ENCODE assay signal across 21 cellular contexts in genomic region chr12:74476234-74476633, GRCh38.
DNase-seq lines count a peak whose midpoint lies in the region; ATAC-seq, FAIRE-seq and TF ChIP-seq lines count a peak whose summit lies in the region.
"Had no signal": no experiment of that assay in that cellular context is flagged by ENCODE, and none has a peak within 500 bp of the region (broad histone marks: within the 10 kb centered on the region; RNA-seq: fewer than 3 reads in every experiment).

No MANE protein-coding gene starts in this region.

- intact Hi-C loops in HepG2 (cut with micrococcal nuclease; ENCODE audit: unreplicated experiment) (no loop called here), right lobe of liver (cut with DNase I) (no loop called here), Right ventricle myocardium inferior (cut with DNase I) (no loop called here)

- ATAC-seq in HepG2 (no peak), right lobe of liver (peak; percentile 55 to 86 (median 74)), Right ventricle myocardium inferior (no peak), HG03469 (IDR thresholded peaks at IDR 0.05; ENCODE audit: unreplicated experiment) (no peak)
- ATAC-seq: A549; CD8-positive, alpha-beta T cell had no signal

- no peak for TF ChIP-seq RAD21 in HepG2 (CRISPR knock-in tag; IDR thresholded peaks at IDR 0.05)

- H2AFZ ChIP-seq in HepG2 (ENCODE audit: low read length): no peak overlapping the region

- no peaks in the 10 kb centered on the region for H3K79me2 ChIP-seq in HepG2 (ENCODE audit: insufficient read depth, low read length)

- POLR2A ChIA-PET in HepG2 (lab: Yijun Ruan, JAX): no interaction called here

- no peak for TF ChIP-seq EP300 in HepG2 (IDR thresholded peaks at IDR 0.05; ENCODE audit: low read depth in 2 of 2, low read length in 2 of 2)
- TF ChIP-seq EP300 in HepG2 (CRISPR knock-in tag; IDR thresholded peaks at IDR 0.05; ENCODE audit: borderline replicate concordance): no peak

- in situ Hi-C loops in HepG2 (cut with HindIII; ENCODE audit: extremely low pct_ligation_motif_present, low pct_unique_long_range_greater_than_20kb): no loop called here

- H3K36me3 ChIP-seq in HepG2 (replicated peaks in 1 of 2; ENCODE audit: control insufficient read depth in 1 of 2, insufficient read depth in 2 of 2, low read length in 2 of 2) (no peaks in the 10 kb centered on the region), right lobe of liver (no peaks in the 10 kb centered on the region)
- H3K36me3 ChIP-seq: BLaER1 treated with 17β-estradiol and CSF1 and Interleukin-3, amounts not matched to agents 10 nM and 100 nM had no signal

- H3K27me3 ChIP-seq in HepG2 (ENCODE audit: control insufficient read depth in 1 of 2, insufficient read depth in 2 of 2, low read length in 2 of 2) (no peaks in the 10 kb centered on the region), right lobe of liver (no peaks in the 10 kb centered on the region)
- H3K27me3 ChIP-seq: BLaER1 treated with 17β-estradiol and CSF1 and Interleukin-3, amounts not matched to agents 10 nM and 100 nM had no signal

- H3K9me3 ChIP-seq in HepG2 (ENCODE audit: low read length): no peaks in the 10 kb centered on the region
- no peaks in the 10 kb centered on the region for H3K9me3 ChIP-seq in right lobe of liver
- H3K9me3 ChIP-seq: A549; BLaER1 treated with 17β-estradiol and CSF1 and Interleukin-3, amounts not matched to agents 10 nM and 100 nM; Caco-2 had no signal

- H3K4me3 ChIP-seq in HepG2 (replicated peaks in 1 of 3; ENCODE audit: insufficient read depth in 1 of 3, low read depth in 2 of 3, low read length in 3 of 3) (no peak overlapping the region), right lobe of liver (no peak overlapping the region)
- H3K4me3 ChIP-seq: A549; BLaER1 treated with 17β-estradiol and CSF1 and Interleukin-3, amounts not matched to agents 10 nM and 100 nM had no signal

- H3K4me2 ChIP-seq in HepG2 (ENCODE audit: low read depth, low read length): no peak overlapping the region
- H3K4me2 ChIP-seq: A549; BLaER1 treated with 17β-estradiol and CSF1 and Interleukin-3, amounts not matched to agents 10 nM and 100 nM had no signal

- no peak for FAIRE-seq in HepG2 (lab: Jason Lieb, UNC)
- FAIRE-seq: A549, D721Med, GM12891, GM19239 had no signal

- H3K27ac ChIP-seq in HepG2 (ENCODE audit: extremely low read length, insufficient read depth, low read length) (no peak overlapping the region), right lobe of liver (no peak overlapping the region)
- H3K27ac ChIP-seq: 22Rv1; A549; BLaER1 treated with 17β-estradiol and CSF1 and Interleukin-3, amounts not matched to agents 10 nM and 100 nM; C4-2B had no signal

- TF ChIP-seq POLR2A in HepG2 (IDR thresholded peaks at IDR 0.05; ENCODE audit: insufficient read depth in 1 of 2, low read depth in 2 of 2, low read length in 2 of 2) (no peak), right lobe of liver (IDR thresholded peaks at IDR 0.05) (no peak)

- H3K4me1 ChIP-seq in HepG2 (ENCODE audit: insufficient read depth, low read length): no peaks in the 10 kb centered on the region
- peaks cover 0 to 5% (median 0%) of the 10 kb centered on the region in 4 donors for H3K4me1 ChIP-seq in right lobe of liver
- H3K4me1 ChIP-seq: A549; BLaER1 treated with 17β-estradiol and CSF1 and Interleukin-3, amounts not matched to agents 10 nM and 100 nM; Caco-2 had no signal

- no TSS peak for BruUV-seq in HepG2 (replicated peaks; lab: Mats Ljungman, UMichigan)

- DNase-seq in DMS53 (lab: John Stamatoyannopoulos, UW) (peak; percentile 26), DMS53 treated with DMSO at 0.1 percent for 48 hours (lab: John Stamatoyannopoulos, UW; ENCODE audit: unreplicated experiment) (no peak), HepG2 (ENCODE audit: low spot score) (no peak), right lobe of liver (no peak), NCI-H526 (lab: John Stamatoyannopoulos, UW) (no peak), Right ventricle myocardium inferior (ENCODE audit: missing footprints) (no peak)
- DNase-seq: AML-193; Caco-2; Calu3; CD4-positive, alpha-beta T cell; CD8-positive, alpha-beta T cell; DMS79 treated with DMSO at 0.1 percent for 48 hours; GF-D8 had no signal

- H3K9ac ChIP-seq in HepG2 (ENCODE audit: insufficient read depth, low read depth, low read length): no peak overlapping the region
- H3K9ac ChIP-seq: BLaER1 treated with 17β-estradiol and CSF1 and Interleukin-3, amounts not matched to agents 10 nM and 100 nM had no signal

- 5% methylated on average over 1 of the region's 1 CpG for WGBS in HepG2 (ENCODE audit: low lambda C conversion rate)
- 17% methylated on average over 1 of the region's 1 CpG for WGBS in right lobe of liver (ENCODE audit: insufficient coverage, low coverage, low lambda C conversion rate, missing lambda C conversion rate)

- TF ChIP-seq CTCF in HepG2 (CRISPR knock-in tag; IDR thresholded peaks at IDR 0.05): no peak
- no peak for TF ChIP-seq CTCF in right lobe of liver (IDR thresholded peaks at IDR 0.05)

- H4K20me1 ChIP-seq in HepG2 (ENCODE audit: insufficient read depth, low read length): no peaks in the 10 kb centered on the region
- H4K20me1 ChIP-seq: BLaER1 treated with 17β-estradiol and CSF1 and Interleukin-3, amounts not matched to agents 10 nM and 100 nM had no signal

- CTCF ChIA-PET in HepG2 (lab: Yijun Ruan, JAX; ENCODE audit: low intra/inter-chr PET ratio, low total read pairs): no interaction called here

TF ChIP-seq in HepG2, 621 proteins besides CTCF, POLR2A, EP300 and RAD21:
- TF ChIP-seq KAT2B (IDR thresholded peaks at IDR 0.05; ENCODE audit: borderline replicate concordance, low read depth, low read length): peak; percentile 77
- TF ChIP-seq TFE3 (CRISPR knock-in tag; IDR thresholded peaks at IDR 0.05): no peak
- no peak for TF ChIP-seq FOXK2 (IDR thresholded peaks at IDR 0.05)

Comparison
In these comparisons a context has a peak if more than half of its experiments do, and no peak if none do; other contexts are left out.
1. ATAC-seq: peak in right lobe of liver (4 of 4); none in HepG2 (single experiment), Right ventricle myocardium inferior (single experiment) and HG03469 (single experiment).